12 cellular contexts compared by ENCODE assay signal in the genomic region with DNA sequence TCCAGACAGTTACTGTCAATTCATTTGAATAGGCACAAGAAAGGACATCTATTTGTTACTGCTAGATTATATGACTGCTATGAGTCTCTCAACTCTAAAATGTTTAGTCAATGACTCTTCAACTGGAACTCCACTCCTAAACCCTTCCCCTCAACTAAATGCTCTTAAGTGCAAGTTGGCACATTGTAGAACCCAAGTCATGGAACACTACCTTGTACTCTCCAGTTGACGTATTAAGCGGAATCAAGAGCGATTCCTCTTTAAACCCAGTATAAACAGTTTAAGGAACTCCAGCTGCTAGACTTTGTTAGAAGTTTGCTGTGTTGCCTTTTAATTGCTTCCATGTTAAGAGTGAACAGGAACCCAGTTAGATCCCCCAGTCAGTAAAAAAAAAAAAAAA. TPM values are rescaled to one million over a fixed set of nuclear protein-coding genes. Genes with fewer than 3 reads are reported as not detected.
DNase-seq lines count a peak whose midpoint lies in the region; FAIRE-seq and TF ChIP-seq lines count a peak whose summit lies in the region.
"Had no signal": no experiment of that assay in that cellular context is flagged by ENCODE, and none has a peak within 500 bp of the region (broad histone marks: within the 10 kb centered on the region; RNA-seq: fewer than 3 reads in every experiment).

No MANE protein-coding gene starts in this region.

- H3K9me3 ChIP-seq in astrocyte (ENCODE audit: insufficient read depth, low read depth, low read length): no peaks in the 10 kb centered on the region
- H3K9me3 ChIP-seq in mucosa of rectum (ENCODE audit: control insufficient read depth in 2 of 2, low read length in 2 of 2): no peaks in the 10 kb centered on the region
- H3K9me3 ChIP-seq in tibial nerve: no peaks in the 10 kb centered on the region
- H3K9me3 ChIP-seq: mucosa of descending colon, thoracic aorta had no signal

- no peaks in the 10 kb centered on the region for H3K27me3 ChIP-seq in astrocyte (ENCODE audit: insufficient read depth, low read length)
- H3K27me3 ChIP-seq in mucosa of rectum (ENCODE audit: control insufficient read depth in 2 of 2, insufficient read depth in 2 of 2, low read length in 2 of 2): no peaks in the 10 kb centered on the region
- no peaks in the 10 kb centered on the region for H3K27me3 ChIP-seq in tibial nerve

- POLR2A ChIA-PET in activated CD4-positive, alpha-beta T cell treated with anti-CD3 and anti-CD28 coated beads, Interleukin-2, amount 10 ng/mL, durations not matched to agents 7 days and 5 days (lab: Charles Lee): no interaction called here

- peak overlapping the region; percentile 8 for H3K9ac ChIP-seq in astrocyte (ENCODE audit: low read length)
- H3K9ac ChIP-seq in mucosa of rectum (ENCODE audit: low read depth in 1 of 2, low read length in 2 of 2): no peak overlapping the region

- peaks cover 12% of the 10 kb centered on the region for H3K4me1 Mint-ChIP-seq in activated CD4-positive, alpha-beta T cell treated with anti-CD3 and anti-CD28 coated beads, Interleukin-2, amount 10 ng/mL, durations not matched to agents 7 days and 5 days
- peaks cover 23% of the 10 kb centered on the region for H3K4me1 Mint-ChIP-seq in astrocyte (ENCODE audit: low read depth, unreplicated experiment)

- no peaks in the 10 kb centered on the region for H3K27me3 Mint-ChIP-seq in activated CD4-positive, alpha-beta T cell treated with anti-CD3 and anti-CD28 coated beads, Interleukin-2, amount 10 ng/mL, durations not matched to agents 7 days and 5 days
- H3K27me3 Mint-ChIP-seq in astrocyte (ENCODE audit: low read depth, unreplicated experiment): no peaks in the 10 kb centered on the region
- H3K27me3 Mint-ChIP-seq: activated naive CD8-positive, alpha-beta T cell treated with anti-CD3 and anti-CD28 coated beads, Interleukin-2, amount 10 ng/mL, durations not matched to agents 7 days and 5 days had no signal

- H3K36me3 Mint-ChIP-seq in activated CD4-positive, alpha-beta T cell treated with anti-CD3 and anti-CD28 coated beads, Interleukin-2, amount 10 ng/mL, durations not matched to agents 7 days and 5 days (ENCODE audit: low read depth): peaks cover 41% of the 10 kb centered on the region
- H3K36me3 Mint-ChIP-seq in astrocyte (ENCODE audit: low read depth, unreplicated experiment): peaks cover 14% of the 10 kb centered on the region

- no peak for TF ChIP-seq EP300 in tibial nerve (IDR thresholded peaks at IDR 0.05)

- no peak overlapping the region for H3K4me3 ChIP-seq in astrocyte (ENCODE audit: insufficient read depth, low read depth, low read length)
- no peak overlapping the region for H3K4me3 ChIP-seq in mucosa of rectum (ENCODE audit: low read length in 2 of 2)
- no peak overlapping the region for H3K4me3 ChIP-seq in tibial nerve
- H3K4me3 ChIP-seq: mucosa of descending colon, thoracic aorta had no signal

- H3K27ac ChIP-seq in astrocyte (ENCODE audit: low read depth, low read length) (no peak overlapping the region), mucosa of rectum (ENCODE audit: low read depth in 2 of 2, low read length in 2 of 2) (peak overlapping the region; percentile 18 to 66), tibial nerve (peak overlapping the region in 3 of 4 donors; percentile 28 to 77 (median 71))
- H3K27ac ChIP-seq: thoracic aorta had no signal

- CTCF ChIA-PET in activated CD4-positive, alpha-beta T cell treated with anti-CD3 and anti-CD28 coated beads, Interleukin-2, amount 10 ng/mL, durations not matched to agents 7 days and 5 days (lab: Charles Lee): interaction anchor here (0.9 to 1.2 kb wide), 5 partner anchors 9 to 167 kb away, joined by 3 to 6 read pairs (median 3); no protein-coding TSS in a partner anchor

- TF ChIP-seq POLR2A in tibial nerve (IDR thresholded peaks at IDR 0.05): no peak

- no peak for FAIRE-seq in astrocyte (lab: Jason Lieb, UNC)
- FAIRE-seq: colon had no signal

- no peak overlapping the region for H3K4me2 ChIP-seq in astrocyte (ENCODE audit: low read length)

- H3K4me3 Mint-ChIP-seq in activated CD4-positive, alpha-beta T cell treated with anti-CD3 and anti-CD28 coated beads, Interleukin-2, amount 10 ng/mL, durations not matched to agents 7 days and 5 days: no peak overlapping the region
- H3K4me3 Mint-ChIP-seq in astrocyte (ENCODE audit: unreplicated experiment): peak overlapping the region; percentile 11
- H3K4me3 Mint-ChIP-seq: activated naive CD8-positive, alpha-beta T cell treated with anti-CD3 and anti-CD28 coated beads, Interleukin-2, amount 10 ng/mL, durations not matched to agents 7 days and 5 days had no signal

- no peak for DNase-seq in activated CD4-positive, alpha-beta T cell treated with anti-CD3 and anti-CD28 coated beads, Interleukin-2, amount 10 ng/mL, durations not matched to agents 7 days and 5 days
- DNase-seq in activated CD4-positive, alpha-beta T cell treated with anti-CD3 and anti-CD28 coated beads, Interleukin-2, amount 50 U/mL, for 48 hours: no peak
- DNase-seq in astrocyte (ENCODE audit: low read depth) (no peak), tibial nerve (ENCODE audit: low spot score in 2 of 2) (no peak), NCI-H2196 treated with DMSO at 0.1 percent for 48 hours (lab: John Stamatoyannopoulos, UW; ENCODE audit: unreplicated experiment) (no peak), HT-29 (ENCODE audit: low spot score) (no peak), A172 (ENCODE audit: low spot score) (no peak)
- DNase-seq: activated naive CD8-positive, alpha-beta T cell treated with anti-CD3 and anti-CD28 coated beads, Interleukin-2, amount 10 ng/mL, durations not matched to agents 7 days and 5 days had no signal

- H3K36me3 ChIP-seq in astrocyte (ENCODE audit: insufficient read depth, low read length): peaks cover 41% of the 10 kb centered on the region
- H3K36me3 ChIP-seq in mucosa of rectum (ENCODE audit: control insufficient read depth in 2 of 2, insufficient read depth in 2 of 2, low read length in 2 of 2): peaks cover 32 to 54% of the 10 kb centered on the region in 2 donors
- peaks cover 0 to 48% (median 4%) of the 10 kb centered on the region in 3 donors for H3K36me3 ChIP-seq in tibial nerve

- no peaks in the 10 kb centered on the region for H3K9me3 Mint-ChIP-seq in activated CD4-positive, alpha-beta T cell treated with anti-CD3 and anti-CD28 coated beads, Interleukin-2, amount 10 ng/mL, durations not matched to agents 7 days and 5 days
- H3K9me3 Mint-ChIP-seq in astrocyte (ENCODE audit: unreplicated experiment): no peaks in the 10 kb centered on the region
- H3K9me3 Mint-ChIP-seq: activated naive CD8-positive, alpha-beta T cell treated with anti-CD3 and anti-CD28 coated beads, Interleukin-2, amount 10 ng/mL, durations not matched to agents 7 days and 5 days had no signal

- peaks cover 7% of the 10 kb centered on the region for H3K79me2 ChIP-seq in astrocyte (ENCODE audit: insufficient read depth, low read length)

- no peak for TF ChIP-seq CTCF in astrocyte (IDR thresholded peaks at IDR 0.05; ENCODE audit: insufficient read depth, low read depth, low read length)
- no peak for TF ChIP-seq CTCF in tibial nerve (IDR thresholded peaks at IDR 0.05)

- no peaks in the 10 kb centered on the region for H3K4me1 ChIP-seq in astrocyte (ENCODE audit: insufficient read depth, low read length)
- H3K4me1 ChIP-seq in mucosa of rectum (ENCODE audit: control insufficient read depth in 2 of 2, insufficient read depth in 2 of 2, low read length in 2 of 2): peaks cover 16 to 25% of the 10 kb centered on the region in 2 donors
- peaks cover 0 to 47% (median 11%) of the 10 kb centered on the region in 4 donors for H3K4me1 ChIP-seq in tibial nerve

- peaks cover 43% of the 10 kb centered on the region for H4K20me1 ChIP-seq in astrocyte (ENCODE audit: insufficient read depth, low read length)

- 85 to 90% methylated on average over 3 of the region's 3 CpGs for WGBS in tibial nerve, 2 donors

- no peak overlapping the region for H2AFZ ChIP-seq in astrocyte (ENCODE audit: low read depth, low read length)

- H3K27ac Mint-ChIP-seq in activated CD4-positive, alpha-beta T cell treated with anti-CD3 and anti-CD28 coated beads, Interleukin-2, amount 10 ng/mL, durations not matched to agents 7 days and 5 days: peak overlapping the region; percentile 33
- H3K27ac Mint-ChIP-seq in astrocyte (ENCODE audit: unreplicated experiment): no peak overlapping the region
- H3K27ac Mint-ChIP-seq: activated naive CD8-positive, alpha-beta T cell treated with anti-CD3 and anti-CD28 coated beads, Interleukin-2, amount 10 ng/mL, durations not matched to agents 7 days and 5 days had no signal

RNA-seq across cellular contexts. Expression of gene STH, which starts 44.6 kb away (rescaled TPM):
- not detected for total RNA-seq in activated CD4-positive, alpha-beta T cell treated with anti-CD3 and anti-CD28 coated beads, Interleukin-2, amount 10 ng/mL, durations not matched to agents 7 days and 5 days
- total RNA-seq in astrocyte (not detected in 2 replicates), tibial nerve (not detected)
- total RNA-seq in HT-29 (2014; rRNA removed; shearing (Covaris generic)): not detected in 2 replicates
- not detected in 2 replicates for total RNA-seq in A172 (2014; rRNA removed; shearing (Covaris generic))
- total RNA-seq: activated naive CD8-positive, alpha-beta T cell treated with anti-CD3 and anti-CD28 coated beads, Interleukin-2, amount 10 ng/mL, durations not matched to agents 7 days and 5 days; mucosa of descending colon; thoracic aorta had no signal
